16 cellular contexts compared by ENCODE assay signal in genomic region chr10:125661942-125662515, GRCh38. TPM values are rescaled to one million over a fixed set of nuclear protein-coding genes. Genes with fewer than 3 reads are reported as not detected.
DNase-seq lines count a peak whose midpoint lies in the region; ATAC-seq, FAIRE-seq and TF ChIP-seq lines count a peak whose summit lies in the region.
"Had no signal": no experiment of that assay in that cellular context is flagged by ENCODE, and none has a peak within 500 bp of the region (broad histone marks: within the 10 kb centered on the region; RNA-seq: fewer than 3 reads in every experiment).

No MANE protein-coding gene starts in this region.

- H3K9me3 ChIP-seq in K562 (replicated peaks; ENCODE audit: control insufficient read depth, insufficient read depth, low read depth, low read length) (no peaks in the 10 kb centered on the region), mesenchymal stem cell (ENCODE audit: control insufficient read depth, low read length) (no peaks in the 10 kb centered on the region)

- H4K91ac ChIP-seq in mesenchymal stem cell (ENCODE audit: low read length), result no peak overlapping the region

- peak overlapping the region; percentile 25 for H3K27ac ChIP-seq in K562 (ENCODE audit: extremely low read depth, low read depth, low read length)
- H3K27ac ChIP-seq in mesenchymal stem cell (ENCODE audit: low read length, poor library complexity, severe bottlenecking), result no peak overlapping the region

- H2AK5ac ChIP-seq in mesenchymal stem cell (ENCODE audit: low read length, severe bottlenecking), result no peak overlapping the region

- BruUV-seq in K562 (replicated peaks; lab: Mats Ljungman, UMichigan), result no TSS peak

- no peaks in the 10 kb centered on the region for H3K79me2 ChIP-seq in K562 (ENCODE audit: control insufficient read depth, insufficient read depth, low read length)

- POLR2A ChIA-PET in K562 (lab: Yijun Ruan, JAX), result no interaction called here

- TF ChIP-seq EP300 in K562 (IDR thresholded peaks at IDR 0.05; ENCODE audit: low read length), result no peak

- H2AFZ ChIP-seq in K562 (ENCODE audit: low read depth, low read length) (peak overlapping the region; percentile 87), mesenchymal stem cell (ENCODE audit: low read depth, low read length) (no peak overlapping the region)

- peaks cover 4% of the 10 kb centered on the region for H3K9me3 Mint-ChIP-seq in activated T-cell treated with anti-CD3 and anti-CD28 coated beads, Interleukin-2, amount 50 U/mL, for 24 hours
- no peaks in the 10 kb centered on the region for H3K9me3 Mint-ChIP-seq in endothelial cell (ENCODE audit: unreplicated experiment)
- H3K9me3 Mint-ChIP-seq: CD8-positive, alpha-beta T cell had no signal

- H3K4me2 ChIP-seq in K562 (ENCODE audit: insufficient read depth, low read length) (peak overlapping the region; percentile 45), mesenchymal stem cell (ENCODE audit: low read length, poor library complexity, severe bottlenecking) (no peak overlapping the region)

- peaks cover 18% of the 10 kb centered on the region for H3K27me3 Mint-ChIP-seq in activated T-cell treated with anti-CD3 and anti-CD28 coated beads, Interleukin-2, amount 50 U/mL, for 24 hours
- no peaks in the 10 kb centered on the region for H3K27me3 Mint-ChIP-seq in endothelial cell (ENCODE audit: unreplicated experiment)
- H3K27me3 Mint-ChIP-seq: IgD-negative memory B cell had no signal

- H3K14ac ChIP-seq in mesenchymal stem cell (ENCODE audit: low read length in 2 of 2), result no peak overlapping the region

- H4K8ac ChIP-seq in mesenchymal stem cell (ENCODE audit: low read length), result no peak overlapping the region

- H4K20me1 ChIP-seq in K562 (replicated peaks; ENCODE audit: control insufficient read depth, insufficient read depth, low read length), result no peaks in the 10 kb centered on the region

- no peaks in the 10 kb centered on the region for H3K9me1 ChIP-seq in K562 (ENCODE audit: control insufficient read depth, insufficient read depth, low read length)

- no peak overlapping the region for H3K18ac ChIP-seq in mesenchymal stem cell (ENCODE audit: low read depth in 1 of 2, low read length in 2 of 2)

- H2BK5ac ChIP-seq in mesenchymal stem cell (ENCODE audit: low read depth, low read length, poor library complexity, severe bottlenecking), result no peak overlapping the region

- no peak overlapping the region for H2BK15ac ChIP-seq in mesenchymal stem cell (ENCODE audit: low read depth, poor library complexity, severe bottlenecking)

- H3K4me3 ChIP-seq in AG10803 (ENCODE audit: low read length) (no peak overlapping the region), K562 (no peak overlapping the region), mesenchymal stem cell (ENCODE audit: insufficient read depth in 1 of 2, low read depth in 1 of 2, low read length in 2 of 2) (peak overlapping the region in 1 of 2 experiments; percentile 54)

- H2BK120ac ChIP-seq in mesenchymal stem cell (ENCODE audit: low read depth, low read length), result no peak overlapping the region

- WGBS in K562 (ENCODE audit: insufficient coverage, low coverage, missing lambda C conversion rate), result 10% methylated on average over 7 of the region's 7 CpGs
- 62% methylated on average over 7 of the region's 7 CpGs for WGBS in mesenchymal stem cell

- no peaks in the 10 kb centered on the region for H3K79me1 ChIP-seq in mesenchymal stem cell (replicated peaks; ENCODE audit: low read length, poor library complexity, severe bottlenecking)

- no peak overlapping the region for H3K23ac ChIP-seq in mesenchymal stem cell (ENCODE audit: low read length in 2 of 2)

- H2BK12ac ChIP-seq in mesenchymal stem cell (ENCODE audit: low read length in 2 of 2), result no peak overlapping the region

- DNase-seq in AG10803 (ENCODE audit: low read depth) (peak; percentile 93), HS-5 (ENCODE audit: low read depth) (peak; percentile 43), K562 (ENCODE audit: extremely low read depth in 1 of 4, low spot score in 3 of 4) (peak; percentile 52 to 67 (median 59)), mesenchymal stem cell (no peak), NCI-H446 treated with DMSO at 0.1 percent for 48 hours (lab: John Stamatoyannopoulos, UW) (no peak), SIG-M5 (lab: John Stamatoyannopoulos, UW) (no peak), endothelial cell (ENCODE audit: low spot score) (no peak)
- DNase-seq in activated T-cell treated with anti-CD3 and anti-CD28 coated beads, Interleukin-2, amount 50 U/mL, for 24 hours, result no peak
- DNase-seq: activated CD8-positive, alpha-beta memory T cell treated with anti-CD3 and anti-CD28 coated beads for 24 hours; amygdala; CD8-positive, alpha-beta T cell had no signal

- peak; percentile 91 for FAIRE-seq in K562 (lab: Jason Lieb, UNC)

- H3K9ac ChIP-seq in K562 (ENCODE audit: insufficient read depth in 1 of 2, low read depth in 2 of 2, low read length in 2 of 2) (peak overlapping the region in 1 of 2 experiments; percentile 22; a peak in 1 of 4 replicates), mesenchymal stem cell (ENCODE audit: low read length) (peak overlapping the region; percentile 68)

- no peak for TF ChIP-seq RAD21 in K562 (CRISPR knock-in tag; conservative IDR thresholded peaks at IDR 0.05 in 1 of 2, IDR thresholded peaks at IDR 0.05 in 1 of 2)

- ATAC-seq in K562, result peak; percentile 94
- ATAC-seq: CD8-positive, alpha-beta T cell; left lobe of liver had no signal

- H3K36me3 Mint-ChIP-seq in activated T-cell treated with anti-CD3 and anti-CD28 coated beads, Interleukin-2, amount 50 U/mL, for 24 hours (ENCODE audit: low read depth), result no peaks in the 10 kb centered on the region
- H3K36me3 Mint-ChIP-seq in endothelial cell (ENCODE audit: low read depth, unreplicated experiment), result no peaks in the 10 kb centered on the region
- H3K36me3 Mint-ChIP-seq: CD8-positive, alpha-beta T cell had no signal

- H3K36me3 ChIP-seq in K562 (ENCODE audit: control insufficient read depth, insufficient read depth, low read length) (no peaks in the 10 kb centered on the region), mesenchymal stem cell (ENCODE audit: control insufficient read depth in 1 of 2, insufficient read depth in 2 of 2, low read depth in 1 of 2, low read length in 2 of 2) (no peaks in the 10 kb centered on the region)

- TF ChIP-seq CTCF in AG10803 (conservative IDR thresholded peaks at IDR 0.05; ENCODE audit: low read length) (no peak), K562 (IDR thresholded peaks at IDR 0.05 in 2 of 3, conservative IDR thresholded peaks at IDR 0.05 in 1 of 3; ENCODE audit: insufficient read depth in 2 of 3, low read depth in 1 of 3, low read length in 3 of 3) (no peak), endothelial cell (IDR thresholded peaks at IDR 0.05; ENCODE audit: unreplicated experiment) (no peak)

- no peaks in the 10 kb centered on the region for H3K4me1 Mint-ChIP-seq in activated T-cell treated with anti-CD3 and anti-CD28 coated beads, Interleukin-2, amount 50 U/mL, for 24 hours (ENCODE audit: low read depth)
- H3K4me1 Mint-ChIP-seq in endothelial cell (ENCODE audit: unreplicated experiment), result no peaks in the 10 kb centered on the region
- H3K4me1 Mint-ChIP-seq: IgD-negative memory B cell had no signal

- H3K4ac ChIP-seq in mesenchymal stem cell (ENCODE audit: low read depth in 1 of 2, low read length in 2 of 2), result no peak overlapping the region

- no peak overlapping the region for H3K4me3 Mint-ChIP-seq in activated T-cell treated with anti-CD3 and anti-CD28 coated beads, Interleukin-2, amount 50 U/mL, for 24 hours
- H3K4me3 Mint-ChIP-seq in endothelial cell (ENCODE audit: unreplicated experiment), result no peak overlapping the region
- H3K4me3 Mint-ChIP-seq: CD8-positive, alpha-beta T cell; IgD-negative memory B cell had no signal

- CTCF ChIA-PET in K562 (lab: Yijun Ruan, JAX; ENCODE audit: low intra/inter-chr PET ratio), result no interaction called here

- no peak overlapping the region for H3K27ac Mint-ChIP-seq in activated T-cell treated with anti-CD3 and anti-CD28 coated beads, Interleukin-2, amount 50 U/mL, for 24 hours
- no peak overlapping the region for H3K27ac Mint-ChIP-seq in endothelial cell (ENCODE audit: unreplicated experiment)
- H3K27ac Mint-ChIP-seq: CD8-positive, alpha-beta T cell had no signal

- intact Hi-C loops in K562 (cut with micrococcal nuclease), result no loop called here

- TF ChIP-seq POLR2A in K562 (conservative IDR thresholded peaks at IDR 0.05), result no peak

- H3K27me3 ChIP-seq in K562 (ENCODE audit: control insufficient read depth in 2 of 2, insufficient read depth in 2 of 2, low read length in 2 of 2) (no peaks in the 10 kb centered on the region), mesenchymal stem cell (ENCODE audit: control insufficient read depth in 1 of 2, insufficient read depth in 1 of 2, low read length in 2 of 2) (peaks cover 0 to 4% of the 10 kb centered on the region in 2 experiments)

- H3K4me1 ChIP-seq in K562 (replicated peaks in 1 of 2; ENCODE audit: control insufficient read depth in 2 of 2, insufficient read depth in 2 of 2, low read length in 2 of 2) (peaks cover 10 to 19% of the 10 kb centered on the region in 2 experiments; a peak in 3 of 5 replicates), mesenchymal stem cell (ENCODE audit: control insufficient read depth, insufficient read depth, low read depth, low read length) (peaks cover 2% of the 10 kb centered on the region)

- in situ Hi-C loops in K562 (cut with MboI), result no loop called here

RNA-seq across cellular contexts. Expression of gene TEX36, which starts 20.9 kb away (rescaled TPM):
- not detected in 2 replicates for total RNA-seq in K562 (2011; cell fraction: chromatin; rRNA removed; ENCODE audit: low replicate concordance)
- not detected in 2 replicates for total RNA-seq in K562 (2011; cell fraction: nucleolus; rRNA removed)
- not detected in 2 replicates for total RNA-seq in K562 (2011; cell fraction: nucleoplasm; rRNA removed)
- total RNA-seq in K562 (2014; rRNA removed) (not detected in 2 replicates), K562 (2014; rRNA removed; fragmentation: Illumina TruSeq; extraction: Trizol) (not detected in 2 replicates), K562 (2015; rRNA removed; fragmentation: Illumina TruSeq; extraction: Trizol) (not detected in 2 replicates), K562 (2021) (not detected in 2 replicates), endothelial cell (ENCODE audit: unreplicated experiment) (not detected)
- polyA plus RNA-seq in K562 (2011; rRNA removed) (not detected in 2 replicates), K562 (2014; fragmentation: Illumina TruSeq; extraction: Trizol) (0.15 TPM in 1 of 2 replicates, not detected in the other), K562 (2014; fragmentation: Nextera tagmentation; extraction: Ambion mirVana) (under 1 TPM in 1 of 2 experiments, not detected in 1; 0.10 TPM), K562 (2014; rRNA removed) (0.82 TPM in 1 of 2 replicates, not detected in the other)
- not detected in 2 replicates for polyA plus RNA-seq in K562 (2011; cell fraction: cytosol; rRNA removed)
- not detected in 2 replicates for polyA plus RNA-seq in K562 (2011; cell fraction: nucleus; rRNA removed)
- 0.09 TPM in 1 of 2 replicates, not detected in the other for polyA plus RNA-seq in K562 (2012)
- polyA minus RNA-seq in K562 (2011; rRNA and poly(A)+ RNA removed), result not detected in 2 replicates
- polyA minus RNA-seq in K562 (2011; cell fraction: cytosol; rRNA and poly(A)+ RNA removed), result not detected in 2 replicates
- not detected in 2 replicates for polyA minus RNA-seq in K562 (2011; cell fraction: nucleus; rRNA and poly(A)+ RNA removed)
- not detected for polyA plus RNA-seq in mesenchymal stem cell (2013, experiment 1 of 2)
- not detected for polyA plus RNA-seq in mesenchymal stem cell (2013, experiment 2 of 2)
- total RNA-seq: CD8-positive, alpha-beta T cell; left lobe of liver; posterior vena cava; ureter had no signal
- polyA plus RNA-seq: esophagus, IgD-negative memory B cell had no signal

RNA-seq across cellular contexts. Expression of gene EDRF1, which starts 57.5 kb away (rescaled TPM):
- 28.4 and 76.8 TPM in 2 replicates for total RNA-seq in K562 (2011; cell fraction: chromatin; rRNA removed; ENCODE audit: low replicate concordance)
- total RNA-seq in K562 (2011; cell fraction: nucleolus; rRNA removed), result 15.5 and 17.1 TPM in 2 replicates
- 28.5 and 38.2 TPM in 2 replicates for total RNA-seq in K562 (2011; cell fraction: nucleoplasm; rRNA removed)
- total RNA-seq in K562 (2014; rRNA removed) (14.9 and 16.8 TPM in 2 replicates), K562 (2014; rRNA removed; fragmentation: Illumina TruSeq; extraction: Trizol) (22.9 and 23.8 TPM in 2 replicates), K562 (2015; rRNA removed; fragmentation: Illumina TruSeq; extraction: Trizol) (23.8 and 24.0 TPM in 2 replicates), K562 (2021) (18.6 and 18.9 TPM in 2 replicates), endothelial cell (ENCODE audit: unreplicated experiment) (29.2 TPM)
- polyA plus RNA-seq in K562 (2011; rRNA removed) (23.9 and 26.0 TPM in 2 replicates), K562 (2014; fragmentation: Illumina TruSeq; extraction: Trizol) (17.1 and 18.5 TPM in 2 replicates), K562 (2014; fragmentation: Nextera tagmentation; extraction: Ambion mirVana) (1 to 10 TPM; 7.6 to 9.9 TPM), K562 (2014; rRNA removed) (24.0 and 24.8 TPM in 2 replicates)
- polyA plus RNA-seq in K562 (2011; cell fraction: cytosol; rRNA removed), result 4.9 and 10.6 TPM in 2 replicates
- polyA plus RNA-seq in K562 (2011; cell fraction: nucleus; rRNA removed), result 32.1 and 39.0 TPM in 2 replicates
- polyA plus RNA-seq in K562 (2012), result 12.5 and 14.2 TPM in 2 replicates
- polyA minus RNA-seq in K562 (2011; rRNA and poly(A)+ RNA removed), result 25.7 and 26.4 TPM in 2 replicates
- polyA minus RNA-seq in K562 (2011; cell fraction: cytosol; rRNA and poly(A)+ RNA removed), result 13.6 and 13.7 TPM in 2 replicates
- 19.1 and 25.8 TPM in 2 replicates for polyA minus RNA-seq in K562 (2011; cell fraction: nucleus; rRNA and poly(A)+ RNA removed)
- 12.3 TPM for polyA plus RNA-seq in mesenchymal stem cell (2013, experiment 1 of 2)
- polyA plus RNA-seq in mesenchymal stem cell (2013, experiment 2 of 2), result 11.8 TPM

Comparison
In these comparisons a context has a peak if more than half of its experiments do, and no peak if none do; other contexts are left out.
1. DNase-seq: peak in AG10803 (single experiment), HS-5 (single experiment) and K562 (4 of 4); none in mesenchymal stem cell (single experiment), NCI-H446 treated with DMSO at 0.1 percent for 48 hours (single experiment), activated T-cell treated with anti-CD3 and anti-CD28 coated beads, Interleukin-2, amount 50 U/mL, for 24 hours (single experiment), SIG-M5 (single experiment) and endothelial cell (single experiment).